Comparison of ENCODE assay signal across 18 cellular contexts in genomic region chr5:171415115-171415730, GRCh38. TPM values are rescaled to one million over a fixed set of nuclear protein-coding genes. Genes with fewer than 3 reads are reported as not detected.
DNase-seq lines count a peak whose midpoint lies in the region; ATAC-seq, FAIRE-seq and TF ChIP-seq lines count a peak whose summit lies in the region.
"Had no signal": no experiment of that assay in that cellular context is flagged by ENCODE, and none has a peak within 500 bp of the region (broad histone marks: within the 10 kb centered on the region; RNA-seq: fewer than 3 reads in every experiment).

No MANE protein-coding gene starts in this region.

- CTCF ChIA-PET in activated CD8-positive, alpha-beta memory T cell treated with anti-CD3 and anti-CD28 coated beads, Interleukin-2, amount 10 ng/mL, durations not matched to agents 7 days and 5 days (lab: Charles Lee) = no interaction called here

- peaks cover 12% of the 10 kb centered on the region for H3K4me1 Mint-ChIP-seq in activated CD8-positive, alpha-beta memory T cell treated with anti-CD3 and anti-CD28 coated beads, Interleukin-2, amount 10 ng/mL, durations not matched to agents 7 days and 5 days

- H3K27me3 ChIP-seq in HUES48 (ENCODE audit: control insufficient read depth, insufficient read depth, low read length) = peaks cover 13% of the 10 kb centered on the region
- no peaks in the 10 kb centered on the region for H3K27me3 ChIP-seq in adipocyte (replicated peaks; ENCODE audit: control insufficient read depth, insufficient read depth, low read length)
- H3K27me3 ChIP-seq in osteoblast (ENCODE audit: insufficient read depth, low read length) = no peaks in the 10 kb centered on the region

- H3K9me3 Mint-ChIP-seq in activated CD8-positive, alpha-beta memory T cell treated with anti-CD3 and anti-CD28 coated beads, Interleukin-2, amount 10 ng/mL, durations not matched to agents 7 days and 5 days (ENCODE audit: low read depth) = no peaks in the 10 kb centered on the region
- H3K9me3 Mint-ChIP-seq: activated CD4-positive, alpha-beta T cell treated with anti-CD3 and anti-CD28 coated beads, Interleukin-2, amount 10 ng/mL, durations not matched to agents 7 days and 5 days; IgD-negative memory B cell; T-cell had no signal

- H3K36me3 ChIP-seq in HUES48 (ENCODE audit: control insufficient read depth, insufficient read depth, low read length) (peaks cover 33% of the 10 kb centered on the region), adipocyte (ENCODE audit: control insufficient read depth, insufficient read depth, low read length, severe bottlenecking) (peaks cover 48% of the 10 kb centered on the region), osteoblast (ENCODE audit: insufficient read depth, low read length) (peaks cover 37% of the 10 kb centered on the region)

- no peaks in the 10 kb centered on the region for H3K9me3 ChIP-seq in HUES48 (ENCODE audit: control insufficient read depth, insufficient read depth, low read length)
- H3K9me3 ChIP-seq in adipocyte (ENCODE audit: control insufficient read depth, low read length) = no peaks in the 10 kb centered on the region
- H3K9me3 ChIP-seq in osteoblast (ENCODE audit: low read depth, low read length) = no peaks in the 10 kb centered on the region
- H3K9me3 ChIP-seq: upper lobe of left lung had no signal

- H4K20me1 ChIP-seq in osteoblast (ENCODE audit: insufficient read depth, low read length) = peaks cover 54% of the 10 kb centered on the region

- H3K79me2 ChIP-seq in osteoblast (ENCODE audit: insufficient read depth, low read length) = peaks cover 8% of the 10 kb centered on the region

- H3K27ac Mint-ChIP-seq in activated CD8-positive, alpha-beta memory T cell treated with anti-CD3 and anti-CD28 coated beads, Interleukin-2, amount 10 ng/mL, durations not matched to agents 7 days and 5 days = no peak overlapping the region
- H3K27ac Mint-ChIP-seq: activated CD4-positive, alpha-beta T cell treated with anti-CD3 and anti-CD28 coated beads, Interleukin-2, amount 10 ng/mL, durations not matched to agents 7 days and 5 days; T-cell had no signal

- no peak overlapping the region for H3K4me3 ChIP-seq in HUES48 (ENCODE audit: low read depth, low read length)
- no peak overlapping the region for H3K4me3 ChIP-seq in adipocyte (ENCODE audit: low read length)
- H3K4me3 ChIP-seq in osteoblast (ENCODE audit: insufficient read depth, low read length) = no peak overlapping the region
- H3K4me3 ChIP-seq: upper lobe of left lung had no signal

- H3K27ac ChIP-seq in HUES48 (ENCODE audit: low read depth, low read length) = peak overlapping the region; percentile 30
- H3K27ac ChIP-seq in osteoblast (ENCODE audit: low read depth, low read length) = no peak overlapping the region
- H3K27ac ChIP-seq: upper lobe of left lung had no signal

- no peak for FAIRE-seq in frontal cortex (lab: Jason Lieb, UNC)

- H3K9ac ChIP-seq in HUES48 (ENCODE audit: low read depth, low read length) (no peak overlapping the region), adipocyte (ENCODE audit: low read length) (no peak overlapping the region)

- no peak overlapping the region for H3K4me3 Mint-ChIP-seq in activated CD8-positive, alpha-beta memory T cell treated with anti-CD3 and anti-CD28 coated beads, Interleukin-2, amount 10 ng/mL, durations not matched to agents 7 days and 5 days
- H3K4me3 Mint-ChIP-seq: activated CD4-positive, alpha-beta T cell treated with anti-CD3 and anti-CD28 coated beads, Interleukin-2, amount 10 ng/mL, durations not matched to agents 7 days and 5 days; IgD-negative memory B cell; T-cell had no signal

- no peak for ATAC-seq in activated CD8-positive, alpha-beta memory T cell treated with anti-CD3 and anti-CD28 coated beads, Interleukin-2, amount 10 ng/mL, durations not matched to agents 7 days and 5 days
- no peak for ATAC-seq in GM19397 (IDR thresholded peaks at IDR 0.05; ENCODE audit: unreplicated experiment)
- ATAC-seq in GM18907 (IDR thresholded peaks at IDR 0.05; ENCODE audit: unreplicated experiment) = no peak
- ATAC-seq: T-cell had no signal

- DNase-seq in activated CD8-positive, alpha-beta memory T cell treated with anti-CD3 and anti-CD28 coated beads for 24 hours = peak; percentile 58
- DNase-seq in activated CD8-positive, alpha-beta memory T cell treated with anti-CD3 and anti-CD28 coated beads, Interleukin-2, amount 10 ng/mL, durations not matched to agents 7 days and 5 days = no peak
- DNase-seq in adipocyte (ENCODE audit: low read depth) (peak; percentile 24), osteoblast (ENCODE audit: insufficient read length, low spot score, missing footprints) (peak; percentile 93), frontal cortex (ENCODE audit: low spot score in 2 of 2) (no peak)
- DNase-seq: activated CD4-positive, alpha-beta T cell treated with anti-CD3 and anti-CD28 coated beads, Interleukin-2, amount 10 ng/mL, durations not matched to agents 7 days and 5 days; activated gamma-delta T cell; central memory CD4-positive, alpha-beta T cell; DMS79; NCI-H2107; stimulated activated CD4-positive, alpha-beta T cell treated with anti-CD3 and anti-CD28 coated beads, Interleukin-15, amount 100 ng/mL, for 24 hours; T-cell; upper lobe of left lung had no signal

- no peak overlapping the region for H2AFZ ChIP-seq in osteoblast (ENCODE audit: low read length)

- no peak overlapping the region for H3K4me2 ChIP-seq in osteoblast (ENCODE audit: insufficient read depth, low read length)

- TF ChIP-seq CTCF in osteoblast (IDR thresholded peaks at IDR 0.05; ENCODE audit: extremely low read depth, low read depth, low read length) = no peak

- H3K27me3 Mint-ChIP-seq in activated CD8-positive, alpha-beta memory T cell treated with anti-CD3 and anti-CD28 coated beads, Interleukin-2, amount 10 ng/mL, durations not matched to agents 7 days and 5 days = peaks cover 9% of the 10 kb centered on the region

- H3K4me1 ChIP-seq in HUES48 (ENCODE audit: control insufficient read depth, insufficient read depth, low read length) (peaks cover 2% of the 10 kb centered on the region; the same call in 1 of the 2 replicates), adipocyte (ENCODE audit: control insufficient read depth, insufficient read depth, low read length) (peaks cover 21% of the 10 kb centered on the region), osteoblast (ENCODE audit: insufficient read depth, low read length) (peaks cover 17% of the 10 kb centered on the region)

- peaks cover 27% of the 10 kb centered on the region for H3K36me3 Mint-ChIP-seq in activated CD8-positive, alpha-beta memory T cell treated with anti-CD3 and anti-CD28 coated beads, Interleukin-2, amount 10 ng/mL, durations not matched to agents 7 days and 5 days

RNA-seq across cellular contexts. Expression of gene FGF18, which starts 4.2 kb away (rescaled TPM):
- total RNA-seq in activated CD8-positive, alpha-beta memory T cell treated with anti-CD3 and anti-CD28 coated beads, Interleukin-2, amount 10 ng/mL, durations not matched to agents 7 days and 5 days = not detected
- total RNA-seq in osteoblast (under 0.01 and 0.29 TPM in 2 replicates), frontal cortex (0.82 TPM)
- total RNA-seq: epithelial cell of proximal tubule had no signal

RNA-seq across cellular contexts. Expression of gene NPM1, which starts 27.6 kb away (rescaled TPM):
- total RNA-seq in activated CD8-positive, alpha-beta memory T cell treated with anti-CD3 and anti-CD28 coated beads, Interleukin-2, amount 10 ng/mL, durations not matched to agents 7 days and 5 days = 1,000 to 10,000 TPM; 1,230 to 1,897 TPM
- total RNA-seq in osteoblast = 1,126 and 1,271 TPM in 2 replicates
- 414 TPM for total RNA-seq in frontal cortex

Comparison
In these comparisons a context has a peak if more than half of its experiments do, and no peak if none do; other contexts are left out.
1. DNase-seq: peak in activated CD8-positive, alpha-beta memory T cell treated with anti-CD3 and anti-CD28 coated beads for 24 hours (single experiment), adipocyte (single experiment) and osteoblast (single experiment); none in activated CD8-positive, alpha-beta memory T cell treated with anti-CD3 and anti-CD28 coated beads, Interleukin-2, amount 10 ng/mL, durations not matched to agents 7 days and 5 days (single experiment) and frontal cortex (0 of 2).